ENCODE assay signal across 13 cellular contexts in genomic region chr2:30346475-30347169, GRCh38.
A peak's percentile ranks its signal among the peaks of the same experiment; 100 is the strongest.
DNase-seq lines count a peak whose midpoint lies in the region; TF ChIP-seq lines count a peak whose summit lies in the region.
"Had no signal": no experiment of that assay in that cellular context is flagged by ENCODE, and none has a peak within 500 bp of the region (broad histone marks: within the 10 kb centered on the region; RNA-seq: fewer than 3 reads in every experiment).

No MANE protein-coding gene starts in this region.

- no peak overlapping the region for H3K27ac ChIP-seq in subcutaneous abdominal adipose tissue (ENCODE audit: low read depth, low read length)

- no peaks in the 10 kb centered on the region for H3K36me3 ChIP-seq in subcutaneous abdominal adipose tissue (ENCODE audit: control insufficient read depth in 5 of 5, insufficient read depth in 5 of 5, low read length in 5 of 5)

- H3K4me1 ChIP-seq in subcutaneous abdominal adipose tissue (ENCODE audit: control insufficient read depth in 5 of 5, insufficient read depth in 5 of 5, low read length in 5 of 5): peaks cover 0 to 39% (median 9%) of the 10 kb centered on the region in 5 donors

- peak; percentile 77 for DNase-seq in NCI-H82 treated with DMSO at 0.1 percent for 48 hours (lab: John Stamatoyannopoulos, UW; ENCODE audit: unreplicated experiment)
- DNase-seq in globus pallidus (ENCODE audit: low spot score): peak; percentile 1
- peak; percentile 19 for DNase-seq in medulla oblongata (ENCODE audit: extremely low spot score)
- DNase-seq in DMS 273 (lab: John Stamatoyannopoulos, UW; ENCODE audit: unreplicated experiment): no peak
- DNase-seq in cerebellar cortex (ENCODE audit: low spot score): no peak
- no peak for DNase-seq in foreskin fibroblast
- no peak for DNase-seq in GM19240 (ENCODE audit: insufficient read length, low spot score)
- DNase-seq: activated CD8-positive, alpha-beta T cell treated with anti-CD3 and anti-CD28 coated beads for 36 hours; activated naive CD8-positive, alpha-beta T cell treated with anti-CD3 and anti-CD28 coated beads for 36 hours; CD8-positive, alpha-beta memory T cell; effector CD8-positive, alpha-beta T cell; NCI-H1417 treated with DMSO at 0.1 percent for 48 hours had no signal

- no peaks in the 10 kb centered on the region for H3K9me3 ChIP-seq in subcutaneous abdominal adipose tissue (ENCODE audit: control insufficient read depth in 5 of 5, low read length in 5 of 5)

- H3K4me3 ChIP-seq in subcutaneous abdominal adipose tissue (ENCODE audit: low read depth in 1 of 5, low read length in 5 of 5) (peak overlapping the region in 3 of 5 donors; percentile 3 to 13 (median 11)), foreskin fibroblast (ENCODE audit: low read depth in 1 of 2, low read length in 2 of 2) (no peak overlapping the region)

- peaks cover 0 to 3% (median 0%) of the 10 kb centered on the region in 5 donors for H3K27me3 ChIP-seq in subcutaneous abdominal adipose tissue (ENCODE audit: control insufficient read depth in 5 of 5, insufficient read depth in 4 of 5, low read length in 5 of 5)

- no peak overlapping the region for H3K9ac ChIP-seq in subcutaneous abdominal adipose tissue (ENCODE audit: low read length in 5 of 5)

- TF ChIP-seq CTCF in foreskin fibroblast (IDR thresholded peaks at IDR 0.05; ENCODE audit: low read depth, low read length): no peak

Comparison
In these comparisons a context has a peak if more than half of its experiments do, and no peak if none do; other contexts are left out.
1. DNase-seq: peak in NCI-H82 treated with DMSO at 0.1 percent for 48 hours (single experiment), globus pallidus (single experiment) and medulla oblongata (single experiment); none in DMS 273 (single experiment), cerebellar cortex (single experiment), foreskin fibroblast (0 of 2) and GM19240 (single experiment).
2. H3K4me3 ChIP-seq: peak in subcutaneous abdominal adipose tissue (3 of 5); none in foreskin fibroblast (0 of 2).